In genomic region chr12:62660763-62661162, GRCh38 we compare ENCODE assay signal across 14 cellular contexts.
A peak's percentile ranks its signal among the peaks of the same experiment; 100 is the strongest.
DNase-seq lines count a peak whose midpoint lies in the region; ATAC-seq and TF ChIP-seq lines count a peak whose summit lies in the region.
"Had no signal": no experiment of that assay in that cellular context is flagged by ENCODE, and none has a peak within 500 bp of the region (broad histone marks: within the 10 kb centered on the region; RNA-seq: fewer than 3 reads in every experiment).

No MANE protein-coding gene starts in this region.

- H2AFZ ChIP-seq in H9 (ENCODE audit: low read length), result no peak overlapping the region

- H3K27ac Mint-ChIP-seq in H9, result peak overlapping the region in 2 of 3 experiments; percentile 85 to 100; a peak in 5 of 7 replicates
- H3K27ac Mint-ChIP-seq in stimulated activated naive B cell treated with anti-CD40 and anti-IgM and Interleukin-4, amounts not matched to agents 10 μg/mL and 1 μg/mL and 100 μg/mL, for 72 hours, result no peak overlapping the region
- H3K27ac Mint-ChIP-seq: activated naive CD8-positive, alpha-beta T cell treated with anti-CD3 and anti-CD28 coated beads for 36 hours had no signal

- no CpG with 5 or more reads among the region's 2 CpGs for WGBS in H9 (ENCODE audit: extremely low coverage, insufficient read length, low lambda C conversion rate)
- WGBS in upper lobe of left lung, 2 donors, result 36 to 73% methylated on average over 2 of the region's 2 CpGs

- peak overlapping the region; percentile 1 for H2BK5ac ChIP-seq in H9 (ENCODE audit: insufficient read length, low read length)

- DNase-seq in H9, result no peak
- DNase-seq in SW 1271 (lab: John Stamatoyannopoulos, UW), result peak; percentile 49 to 78
- DNase-seq in fibroblast of mammary gland (ENCODE audit: low read depth), result peak; percentile 89
- DNase-seq in stromal cell of bone marrow (ENCODE audit: low read depth), result peak; percentile 35
- no peak for DNase-seq in upper lobe of left lung
- no peak for DNase-seq in HAP-1 (ENCODE audit: low spot score in 2 of 2)
- no peak for DNase-seq in AML-193 (lab: John Stamatoyannopoulos, UW)
- DNase-seq in stimulated activated naive B cell treated with anti-CD40 and anti-IgM and Interleukin-4, amounts not matched to agents 10 μg/mL and 1 μg/mL and 100 μg/mL, for 72 hours, result no peak
- DNase-seq: activated naive CD8-positive, alpha-beta T cell treated with anti-CD3 and anti-CD28 coated beads for 36 hours; DMS153; effector CD4-positive, alpha-beta T cell; Peyer's patch; T1000 had no signal

- no peak for TF ChIP-seq EP300 in upper lobe of left lung (IDR thresholded peaks at IDR 0.05)

- H3K4me3 ChIP-seq in fibroblast of mammary gland (ENCODE audit: control insufficient read depth, low read depth, low read length), result no peak overlapping the region
- H3K4me3 ChIP-seq in upper lobe of left lung, result no peak overlapping the region
- H3K4me3 ChIP-seq in HAP-1, result no peak overlapping the region
- H3K4me3 ChIP-seq: Peyer's patch had no signal

- peak overlapping the region; percentile 96 for H2BK12ac ChIP-seq in H9 (ENCODE audit: insufficient read length, low read depth, low read length)

- H3K4me1 Mint-ChIP-seq in H9, result peaks cover 55 to 60% of the 10 kb centered on the region in 2 experiments
- H3K4me1 Mint-ChIP-seq in stimulated activated naive B cell treated with anti-CD40 and anti-IgM and Interleukin-4, amounts not matched to agents 10 μg/mL and 1 μg/mL and 100 μg/mL, for 72 hours, result no peaks in the 10 kb centered on the region

- H4K91ac ChIP-seq in H9 (ENCODE audit: insufficient read length, low read depth, low read length), result no peak overlapping the region

- no peak for ATAC-seq in upper lobe of left lung (ENCODE audit: low FRiP score in 2 of 2)
- no peak for ATAC-seq in stimulated activated naive B cell treated with anti-CD40 and anti-IgM and Interleukin-4, amounts not matched to agents 10 μg/mL and 1 μg/mL and 100 μg/mL, for 72 hours (replicated peaks)

- H3K23me2 ChIP-seq in H9 (ENCODE audit: insufficient read length, low read depth, low read length, poor library complexity, severe bottlenecking), result no peaks in the 10 kb centered on the region

- peaks cover 24% of the 10 kb centered on the region for H3K27me3 Mint-ChIP-seq in H9 (ENCODE audit: low read depth)
- no peaks in the 10 kb centered on the region for H3K27me3 Mint-ChIP-seq in stimulated activated naive B cell treated with anti-CD40 and anti-IgM and Interleukin-4, amounts not matched to agents 10 μg/mL and 1 μg/mL and 100 μg/mL, for 72 hours

- no peak overlapping the region for H3K4ac ChIP-seq in H9 (ENCODE audit: low read depth, low read length)

- no peak overlapping the region for H3K23ac ChIP-seq in H9 (ENCODE audit: insufficient read length, low read depth, low read length)

- no peak for TF ChIP-seq POLR2A in upper lobe of left lung (IDR thresholded peaks at IDR 0.05)

- H2BK120ac ChIP-seq in H9 (ENCODE audit: low read depth, low read length, poor library complexity, severe bottlenecking), result no peak overlapping the region

- no peak overlapping the region for H2BK15ac ChIP-seq in H9 (ENCODE audit: low read depth, low read length)

- H3K9me3 Mint-ChIP-seq in H9, result no peaks in the 10 kb centered on the region; a peak in 2 of 5 replicates
- H3K9me3 Mint-ChIP-seq in stimulated activated naive B cell treated with anti-CD40 and anti-IgM and Interleukin-4, amounts not matched to agents 10 μg/mL and 1 μg/mL and 100 μg/mL, for 72 hours, result peaks cover 0 to 7% of the 10 kb centered on the region in 2 donors
- H3K9me3 Mint-ChIP-seq: activated naive CD8-positive, alpha-beta T cell treated with anti-CD3 and anti-CD28 coated beads for 36 hours had no signal

- H3K36me3 ChIP-seq in upper lobe of left lung (no peaks in the 10 kb centered on the region), HAP-1 (replicated peaks) (no peaks in the 10 kb centered on the region)
- H3K36me3 ChIP-seq: Peyer's patch had no signal

- H3K4me3 Mint-ChIP-seq in H9, result no peak overlapping the region
- H3K4me3 Mint-ChIP-seq in stimulated activated naive B cell treated with anti-CD40 and anti-IgM and Interleukin-4, amounts not matched to agents 10 μg/mL and 1 μg/mL and 100 μg/mL, for 72 hours, result no peak overlapping the region
- H3K4me3 Mint-ChIP-seq: activated naive CD8-positive, alpha-beta T cell treated with anti-CD3 and anti-CD28 coated beads for 36 hours had no signal

- H4K8ac ChIP-seq in H9 (replicated peaks; ENCODE audit: insufficient read length, low read depth, low read length), result no peak overlapping the region

- H3K27me3 ChIP-seq in H9 (ENCODE audit: insufficient read depth, low read length) (no peaks in the 10 kb centered on the region), upper lobe of left lung (no peaks in the 10 kb centered on the region), HAP-1 (ENCODE audit: low read depth) (no peaks in the 10 kb centered on the region)
- H3K27me3 ChIP-seq: Peyer's patch had no signal

- H3K79me2 ChIP-seq in H9 (ENCODE audit: insufficient read depth, low read length), result no peaks in the 10 kb centered on the region

- peak overlapping the region; percentile 1 for H2AK5ac ChIP-seq in H9 (ENCODE audit: insufficient read length, low read length)

- H3K36me3 Mint-ChIP-seq in H9 (ENCODE audit: insufficient read depth in 1 of 3, low read depth in 3 of 3), result peaks cover 10 to 17% (median 14%) of the 10 kb centered on the region in 3 experiments; a peak in 6 of 7 replicates
- H3K36me3 Mint-ChIP-seq in stimulated activated naive B cell treated with anti-CD40 and anti-IgM and Interleukin-4, amounts not matched to agents 10 μg/mL and 1 μg/mL and 100 μg/mL, for 72 hours, result no peaks in the 10 kb centered on the region
- H3K36me3 Mint-ChIP-seq: activated naive CD8-positive, alpha-beta T cell treated with anti-CD3 and anti-CD28 coated beads for 36 hours had no signal

- no peaks in the 10 kb centered on the region for H4K20me1 ChIP-seq in H9 (ENCODE audit: control insufficient read depth, insufficient read depth, insufficient read length)

- no peak overlapping the region for H3K9ac ChIP-seq in H9 (ENCODE audit: extremely low read depth, insufficient read length, low read length)
- H3K9ac ChIP-seq: KMS-11 had no signal

- H3K27ac ChIP-seq in H9 (ENCODE audit: insufficient read length, low read depth, low read length) (peak overlapping the region; percentile 7), upper lobe of left lung (no peak overlapping the region)
- H3K27ac ChIP-seq: KMS-11, Peyer's patch had no signal

- H3K56ac ChIP-seq in H9 (ENCODE audit: insufficient read length, low read depth, low read length), result no peak overlapping the region

- H3K79me1 ChIP-seq in H9 (ENCODE audit: insufficient read depth, low read depth, low read length, poor library complexity, severe bottlenecking), result no peaks in the 10 kb centered on the region

- peak overlapping the region; percentile 81 for H3K18ac ChIP-seq in H9 (ENCODE audit: insufficient read length, low read depth, low read length)

- H3K4me2 ChIP-seq in H9 (ENCODE audit: insufficient read depth, insufficient read length, low read length), result no peak overlapping the region
- H3K4me2 ChIP-seq: KMS-11 had no signal

- H3K14ac ChIP-seq in H9 (ENCODE audit: insufficient read depth, low read length), result no peak overlapping the region

- no peak overlapping the region for H3T11ph ChIP-seq in H9 (ENCODE audit: low read length)

- no peak overlapping the region for H2BK20ac ChIP-seq in H9 (ENCODE audit: low read depth, low read length, poor library complexity, severe bottlenecking)

- H3K4me1 ChIP-seq in H9 (ENCODE audit: insufficient read depth, low read length) (peaks cover 24% of the 10 kb centered on the region), upper lobe of left lung (peaks cover 0 to 5% (median 2%) of the 10 kb centered on the region in 4 donors), HAP-1 (peaks cover 16% of the 10 kb centered on the region)
- H3K4me1 ChIP-seq: Peyer's patch had no signal

- no peak overlapping the region for H4K5ac ChIP-seq in H9 (ENCODE audit: insufficient read length, low read depth, low read length)

- TF ChIP-seq CTCF in H9 (conservative IDR thresholded peaks at IDR 0.05) (no peak), fibroblast of mammary gland (conservative IDR thresholded peaks at IDR 0.05; ENCODE audit: control insufficient read depth, insufficient read depth, low read depth, low read length) (no peak), upper lobe of left lung (IDR thresholded peaks at IDR 0.05) (no peak)

- in situ Hi-C loops in HAP-1 (cut with MboI; ENCODE audit: low sequenced_read_pairs), result no loop called here

- H3K9me3 ChIP-seq in H9 (ENCODE audit: control insufficient read depth, low read depth, low read length) (no peaks in the 10 kb centered on the region), upper lobe of left lung (no peaks in the 10 kb centered on the region), HAP-1 (0 out of 2 replicates have a peak, but pooled peaks cover 3% of the 10 kb centered on the region)
- H3K9me3 ChIP-seq: Peyer's patch had no signal

Comparison
In these comparisons a context has a peak if more than half of its experiments do, and no peak if none do; other contexts are left out.
1. DNase-seq: peak in SW 1271 (2 of 2), fibroblast of mammary gland (single experiment) and stromal cell of bone marrow (single experiment); none in H9 (single experiment), upper lobe of left lung (0 of 2), HAP-1 (0 of 2), AML-193 (0 of 2) and stimulated activated naive B cell treated with anti-CD40 and anti-IgM and Interleukin-4, amounts not matched to agents 10 μg/mL and 1 μg/mL and 100 μg/mL, for 72 hours (single experiment).